In the genomic region with DNA sequence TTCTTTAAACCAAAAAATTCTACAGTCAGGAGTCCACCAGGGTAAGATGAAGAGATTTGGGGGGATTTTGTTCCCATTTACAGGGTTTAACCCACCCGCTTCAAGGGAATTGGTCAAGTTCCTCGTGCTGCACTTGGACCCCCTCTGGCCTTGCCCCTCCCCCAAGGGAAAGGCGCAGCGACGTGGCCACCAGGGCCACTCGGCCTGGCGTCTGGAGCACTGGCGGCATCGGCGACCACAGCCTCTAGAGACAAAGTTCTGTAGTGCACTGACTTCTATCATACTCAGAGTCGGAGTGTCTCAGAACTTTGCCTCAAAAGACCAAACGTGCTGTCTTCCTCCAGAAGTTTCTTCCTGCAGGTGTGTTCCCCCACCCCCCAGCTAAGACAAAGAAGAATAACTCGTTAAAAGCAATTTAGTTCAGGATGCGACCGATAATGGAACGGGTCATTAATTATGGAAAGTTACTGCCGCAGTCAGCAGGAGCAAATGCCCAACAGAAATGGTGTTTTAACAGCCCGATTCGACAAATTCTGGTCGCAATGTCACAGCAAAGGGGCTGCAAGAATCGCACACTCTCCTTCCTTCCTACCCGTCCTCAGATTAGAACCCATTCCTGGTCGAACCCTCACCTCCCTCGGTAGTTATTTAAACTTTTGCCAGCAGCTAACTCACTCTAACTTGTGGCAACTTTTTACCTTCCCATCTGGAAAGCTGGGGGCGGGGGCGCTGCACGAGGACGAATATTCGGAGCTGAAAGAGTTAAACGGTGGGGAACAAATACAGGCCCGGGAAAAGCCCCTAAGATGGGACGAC, we compare ENCODE assay signal across 8 cellular contexts.
DNase-seq lines count a peak whose midpoint lies in the region; ATAC-seq and TF ChIP-seq lines count a peak whose summit lies in the region.

No MANE protein-coding gene starts in this region.

- peaks cover 0 to 5% (median 0%) of the 10 kb centered on the region in 12 donors for H3K9me3 ChIP-seq in heart left ventricle
- no peaks in the 10 kb centered on the region for H3K9me3 ChIP-seq in SU-DHL-6 (ENCODE audit: insufficient read depth, low read length)
- no peaks in the 10 kb centered on the region for H3K9me3 ChIP-seq in gastroesophageal sphincter
- H3K9me3 ChIP-seq in skeletal muscle satellite cell (replicated peaks; ENCODE audit: low read length), result no peaks in the 10 kb centered on the region

- peaks cover 0 to 35% (median 18%) of the 10 kb centered on the region in 9 donors for H3K27me3 ChIP-seq in heart left ventricle
- no peaks in the 10 kb centered on the region for H3K27me3 ChIP-seq in SU-DHL-6 (ENCODE audit: low read length)
- H3K27me3 ChIP-seq in gastroesophageal sphincter, result peaks cover 13% of the 10 kb centered on the region
- peaks cover 20% of the 10 kb centered on the region for H3K27me3 ChIP-seq in skeletal muscle satellite cell (ENCODE audit: control insufficient read depth, insufficient read depth, low read length)

- TF ChIP-seq CTCF in heart left ventricle (IDR thresholded peaks at IDR 0.05), result no peak
- TF ChIP-seq CTCF in SU-DHL-6 (IDR thresholded peaks at IDR 0.05; ENCODE audit: insufficient read depth, low read length, poor library complexity, severe bottlenecking), result no peak
- peak in 1 of 4 experiments; percentile 2 for TF ChIP-seq CTCF in gastroesophageal sphincter (IDR thresholded peaks at IDR 0.05)

- H4K20me1 ChIP-seq in SU-DHL-6 (ENCODE audit: low read depth, low read length), result no peaks in the 10 kb centered on the region

- H3F3A ChIP-seq in SU-DHL-6 (ENCODE audit: insufficient read depth), result peaks cover 9% of the 10 kb centered on the region

- 9 to 15% (median 11%) methylated on average over 32 of the region's 32 CpGs for WGBS in heart left ventricle, 4 donors
- WGBS in gastroesophageal sphincter (ENCODE audit: low coverage in 1 of 2), 2 donors, result 7 to 28% methylated on average over 11 to 20 of the region's 32 CpGs

- no peaks in the 10 kb centered on the region for H3K79me2 ChIP-seq in SU-DHL-6 (ENCODE audit: insufficient read depth, low read length)

- no peaks in the 10 kb centered on the region for H3K36me3 ChIP-seq in heart left ventricle
- H3K36me3 ChIP-seq in SU-DHL-6 (ENCODE audit: low read length), result no peaks in the 10 kb centered on the region
- H3K36me3 ChIP-seq in gastroesophageal sphincter, result no peaks in the 10 kb centered on the region
- H3K36me3 ChIP-seq in skeletal muscle satellite cell (ENCODE audit: insufficient read depth, low read length), result no peaks in the 10 kb centered on the region

- no peak for TF ChIP-seq EP300 in gastroesophageal sphincter (IDR thresholded peaks at IDR 0.05)

- ATAC-seq in heart left ventricle (no peak), left cardiac atrium (no peak), gastroesophageal sphincter (no peak), GM19023 (IDR thresholded peaks at IDR 0.05; ENCODE audit: unreplicated experiment) (no peak), HG02938 (IDR thresholded peaks at IDR 0.05; ENCODE audit: unreplicated experiment) (no peak)

- H3K27ac ChIP-seq in heart left ventricle (no peak overlapping the region), SU-DHL-6 (ENCODE audit: low read depth, low read length) (no peak overlapping the region), gastroesophageal sphincter (peak overlapping the region in 1 of 4 donors; percentile 80)

- H3K4me2 ChIP-seq in SU-DHL-6 (ENCODE audit: low read depth, low read length, poor library complexity, severe bottlenecking) (peak overlapping the region; percentile 69), skeletal muscle satellite cell (ENCODE audit: low read length) (peak overlapping the region; percentile 87)

- H3K4me3 ChIP-seq in heart left ventricle, result peak overlapping the region; percentile 51 to 77 (median 66)
- H3K4me3 ChIP-seq in SU-DHL-6 (ENCODE audit: insufficient read depth, low read length, poor library complexity, severe bottlenecking), result peak overlapping the region; percentile 71
- H3K4me3 ChIP-seq in gastroesophageal sphincter, result peak overlapping the region; percentile 64 to 71
- H3K4me3 ChIP-seq in skeletal muscle satellite cell (ENCODE audit: low read length), result peak overlapping the region; percentile 74

- H3K4me1 ChIP-seq in heart left ventricle (peaks cover 0 to 24% (median 10%) of the 10 kb centered on the region in 12 donors), gastroesophageal sphincter (peaks cover 0 to 30% (median 10%) of the 10 kb centered on the region in 3 donors), skeletal muscle satellite cell (ENCODE audit: control insufficient read depth, insufficient read depth, low read length) (peaks cover 16% of the 10 kb centered on the region)

- DNase-seq in heart left ventricle, result peak in 1 of 5 donors; percentile 29
- DNase-seq in left cardiac atrium, result no peak
- DNase-seq in NCI-H1105 (lab: John Stamatoyannopoulos, UW), result no peak

- H3K9ac ChIP-seq in SU-DHL-6 (ENCODE audit: low read length) (peak overlapping the region; percentile 61), skeletal muscle satellite cell (ENCODE audit: low read depth, low read length) (no peak overlapping the region)

- no peaks in the 10 kb centered on the region for H3K9me2 ChIP-seq in SU-DHL-6 (replicated peaks; ENCODE audit: insufficient read depth, low read length)

- no peak for TF ChIP-seq POLR2A in heart left ventricle (IDR thresholded peaks at IDR 0.05)
- TF ChIP-seq POLR2A in gastroesophageal sphincter (IDR thresholded peaks at IDR 0.05), result no peak

- no peak overlapping the region for H2AFZ ChIP-seq in SU-DHL-6 (ENCODE audit: low read depth, low read length, severe bottlenecking)

- intact Hi-C loops in heart left ventricle (cut with DNase I) (no loop called here), left cardiac atrium (cut with DNase I) (no loop called here)
